ENCODE assay signal across 28 cellular contexts in genomic region chr13:48242677-48243076, GRCh38. TPM values are rescaled to one million over a fixed set of nuclear protein-coding genes. Genes with fewer than 3 reads are reported as not detected.
DNase-seq lines count a peak whose midpoint lies in the region; ATAC-seq, FAIRE-seq and TF ChIP-seq lines count a peak whose summit lies in the region.
"Had no signal": no experiment of that assay in that cellular context is flagged by ENCODE, and none has a peak within 500 bp of the region (broad histone marks: within the 10 kb centered on the region; RNA-seq: fewer than 3 reads in every experiment).

No MANE protein-coding gene starts in this region.

- H3K4me3 Mint-ChIP-seq in activated CD4-positive, alpha-beta T cell treated with anti-CD3 and anti-CD28 coated beads, Interleukin-2, amount 10 ng/mL, durations not matched to agents 7 days and 5 days: no peak overlapping the region
- no peak overlapping the region for H3K4me3 Mint-ChIP-seq in activated CD4-positive, alpha-beta T cell treated with anti-CD3 and anti-CD28 coated beads, Interleukin-2, amount 10 ng/mL, durations not matched to agents 24 days and 14 days
- H3K4me3 Mint-ChIP-seq in central memory CD8-positive, alpha-beta T cell: peak overlapping the region; percentile 3
- peak overlapping the region; percentile 33 for H3K4me3 Mint-ChIP-seq in natural killer cell treated with Interleukin-12 subunit alpha and Interleukin-12 subunit beta and Interleukin-15 and Interleukin-18, amount 100 ng/mL, for 72 hours
- H3K4me3 Mint-ChIP-seq in Calu3 (ENCODE audit: low read depth, unreplicated experiment): no peak overlapping the region
- H3K4me3 Mint-ChIP-seq: activated B cell treated with CpG ODN at 0.5 μM for 24 hours, CD14-positive monocyte, H9, type B pancreatic cell had no signal

- no peak for ATAC-seq in central memory CD8-positive, alpha-beta T cell (replicated peaks; ENCODE audit: extremely low read depth, poor library complexity, severe bottlenecking)
- no peak for ATAC-seq in natural killer cell treated with Interleukin-12 subunit alpha and Interleukin-12 subunit beta and Interleukin-15 and Interleukin-18, amount 100 ng/mL, for 72 hours
- no peak for ATAC-seq in GM18519 (IDR thresholded peaks at IDR 0.05; ENCODE audit: low FRiP score, unreplicated experiment)
- ATAC-seq: activated naive CD4-positive, alpha-beta T cell treated with anti-CD3 and anti-CD28 coated beads, Interleukin-2, amount 50 U/mL, for 72 hours; effector memory CD8-positive, alpha-beta T cell had no signal

- H3K36me3 ChIP-seq in HEK293 (ENCODE audit: control insufficient read depth in 2 of 2, insufficient read depth in 1 of 2, low read length in 2 of 2) (peaks cover 0 to 3% of the 10 kb centered on the region in 2 experiments; a peak in 2 of 3 replicates), small intestine (ENCODE audit: control insufficient read depth in 2 of 2, insufficient read depth in 2 of 2, low read length in 2 of 2) (peaks cover 1 to 2% of the 10 kb centered on the region in 2 donors)

- H3K36me3 Mint-ChIP-seq in activated CD4-positive, alpha-beta T cell treated with anti-CD3 and anti-CD28 coated beads, Interleukin-2, amount 10 ng/mL, durations not matched to agents 7 days and 5 days (ENCODE audit: low read depth): peaks cover 29% of the 10 kb centered on the region
- peaks cover 21% of the 10 kb centered on the region for H3K36me3 Mint-ChIP-seq in activated CD4-positive, alpha-beta T cell treated with anti-CD3 and anti-CD28 coated beads, Interleukin-2, amount 10 ng/mL, durations not matched to agents 24 days and 14 days (ENCODE audit: low read depth)
- H3K36me3 Mint-ChIP-seq in central memory CD8-positive, alpha-beta T cell (ENCODE audit: insufficient read depth): peaks cover 20% of the 10 kb centered on the region
- no peaks in the 10 kb centered on the region for H3K36me3 Mint-ChIP-seq in natural killer cell treated with Interleukin-12 subunit alpha and Interleukin-12 subunit beta and Interleukin-15 and Interleukin-18, amount 100 ng/mL, for 72 hours
- peaks cover 11% of the 10 kb centered on the region for H3K36me3 Mint-ChIP-seq in Calu3 (ENCODE audit: insufficient read depth, unreplicated experiment)

- no peaks in the 10 kb centered on the region for H3K27me3 ChIP-seq in small intestine (ENCODE audit: control insufficient read depth in 2 of 2, insufficient read depth in 2 of 2, low read length in 2 of 2)

- TF ChIP-seq CTCF in HEK293 (tag by site-specific recombination; IDR thresholded peaks at IDR 0.05) (no peak), Calu3 (IDR thresholded peaks at IDR 0.05; ENCODE audit: unreplicated experiment) (no peak)

- peaks cover 3% of the 10 kb centered on the region; the same call in 1 of the 2 replicates for H3K4me1 ChIP-seq in HEK293 (ENCODE audit: control insufficient read depth, insufficient read depth, low read length)
- peaks cover under 1 to 3% of the 10 kb centered on the region in 2 donors for H3K4me1 ChIP-seq in small intestine (ENCODE audit: control insufficient read depth in 2 of 2, insufficient read depth in 1 of 2, low read depth in 1 of 2, low read length in 1 of 2)

- no TSS peak for BruUV-seq in Calu3 (replicated peaks; lab: Mats Ljungman, UMichigan)

- H3K27ac ChIP-seq in HEK293 (ENCODE audit: extremely low read depth, low read depth, low read length): no peak overlapping the region
- H3K27ac ChIP-seq in small intestine (ENCODE audit: low read depth in 1 of 2, low read length in 1 of 2): no peak overlapping the region
- H3K27ac ChIP-seq: coronary artery, HL-60, KMS-11 had no signal

- H3K27ac Mint-ChIP-seq in activated CD4-positive, alpha-beta T cell treated with anti-CD3 and anti-CD28 coated beads, Interleukin-2, amount 10 ng/mL, durations not matched to agents 7 days and 5 days: peak overlapping the region; percentile 60
- H3K27ac Mint-ChIP-seq in activated CD4-positive, alpha-beta T cell treated with anti-CD3 and anti-CD28 coated beads, Interleukin-2, amount 10 ng/mL, durations not matched to agents 24 days and 14 days: no peak overlapping the region
- H3K27ac Mint-ChIP-seq in central memory CD8-positive, alpha-beta T cell (ENCODE audit: low read depth): peak overlapping the region; percentile 82
- peak overlapping the region; percentile 52 to 86 for H3K27ac Mint-ChIP-seq in natural killer cell treated with Interleukin-12 subunit alpha and Interleukin-12 subunit beta and Interleukin-15 and Interleukin-18, amount 100 ng/mL, for 72 hours
- no peak overlapping the region for H3K27ac Mint-ChIP-seq in Calu3 (ENCODE audit: unreplicated experiment)
- H3K27ac Mint-ChIP-seq: activated B cell treated with CpG ODN at 0.5 μM for 24 hours, H9, type B pancreatic cell had no signal

- H3K9me3 Mint-ChIP-seq in activated CD4-positive, alpha-beta T cell treated with anti-CD3 and anti-CD28 coated beads, Interleukin-2, amount 10 ng/mL, durations not matched to agents 7 days and 5 days: no peaks in the 10 kb centered on the region
- no peaks in the 10 kb centered on the region for H3K9me3 Mint-ChIP-seq in activated CD4-positive, alpha-beta T cell treated with anti-CD3 and anti-CD28 coated beads, Interleukin-2, amount 10 ng/mL, durations not matched to agents 24 days and 14 days
- H3K9me3 Mint-ChIP-seq in central memory CD8-positive, alpha-beta T cell: no peaks in the 10 kb centered on the region
- no peaks in the 10 kb centered on the region for H3K9me3 Mint-ChIP-seq in natural killer cell treated with Interleukin-12 subunit alpha and Interleukin-12 subunit beta and Interleukin-15 and Interleukin-18, amount 100 ng/mL, for 72 hours
- no peaks in the 10 kb centered on the region for H3K9me3 Mint-ChIP-seq in Calu3 (ENCODE audit: low read depth, unreplicated experiment)
- H3K9me3 Mint-ChIP-seq: activated B cell treated with CpG ODN at 0.5 μM for 24 hours; activated naive CD4-positive, alpha-beta T cell treated with anti-CD3 and anti-CD28 coated beads, Interleukin-2, amount 50 U/mL, for 72 hours; CD14-positive monocyte; effector memory CD8-positive, alpha-beta T cell; H9; type B pancreatic cell had no signal

- POLR2A ChIA-PET in activated CD4-positive, alpha-beta T cell treated with anti-CD3 and anti-CD28 coated beads, Interleukin-2, amount 10 ng/mL, durations not matched to agents 7 days and 5 days (lab: Charles Lee): no interaction called here
- POLR2A ChIA-PET in HEK293 (lab: Yijun Ruan, JAX): interaction anchor here (1.3 kb wide), 1 partner anchor 10 kb away, joined by 3 read pairs; the partner anchor contains the start of gene ITM2B

- WGBS in small intestine, 3 donors: 42 to 54% (median 53%) methylated on average over 1 of the region's 1 CpG

- DNase-seq in activated CD4-positive, alpha-beta T cell treated with anti-CD3 and anti-CD28 coated beads, Interleukin-2, amount 10 ng/mL, durations not matched to agents 7 days and 5 days: no peak
- DNase-seq in activated CD4-positive, alpha-beta T cell treated with anti-CD3 and anti-CD28 coated beads, Interleukin-2, amount 10 ng/mL, durations not matched to agents 24 days and 14 days: no peak
- no peak for DNase-seq in central memory CD8-positive, alpha-beta T cell (ENCODE audit: low spot score in 2 of 2)
- no peak for DNase-seq in natural killer cell treated with Interleukin-12 subunit alpha and Interleukin-12 subunit beta and Interleukin-15 and Interleukin-18, amount 100 ng/mL, for 72 hours (ENCODE audit: low spot score)
- no peak for DNase-seq in small intestine
- no peak for DNase-seq in Calu3
- DNase-seq: activated B cell treated with CpG ODN at 0.5 μM for 24 hours; effector memory CD8-positive, alpha-beta T cell; erythroblast; H9; MM.1S; NCI-H1417; NCI-H2081; NCI-H2227 treated with DMSO at 0.1 percent for 48 hours; NCI-H526; OCI-M1; stimulated activated CD4-positive, alpha-beta T cell treated with anti-CD3 and anti-CD28 coated beads, Interleukin-4, amount 100 ng/mL, for 24 hours; T-helper 1 cell had no signal

- H3K9me3 ChIP-seq in HEK293 (ENCODE audit: control insufficient read depth, insufficient read depth, low read depth, low read length): no peaks in the 10 kb centered on the region
- H3K9me3 ChIP-seq in small intestine (ENCODE audit: control insufficient read depth, low read depth): no peaks in the 10 kb centered on the region

- no peak overlapping the region for H3K4me3 ChIP-seq in HEK293 (ENCODE audit: low read depth, low read length)
- H3K4me3 ChIP-seq in small intestine (ENCODE audit: low read depth in 1 of 2, low read length in 2 of 2): no peak overlapping the region
- H3K4me3 ChIP-seq: coronary artery had no signal

- no peaks in the 10 kb centered on the region for H3K27me3 Mint-ChIP-seq in activated CD4-positive, alpha-beta T cell treated with anti-CD3 and anti-CD28 coated beads, Interleukin-2, amount 10 ng/mL, durations not matched to agents 7 days and 5 days
- no peaks in the 10 kb centered on the region for H3K27me3 Mint-ChIP-seq in activated CD4-positive, alpha-beta T cell treated with anti-CD3 and anti-CD28 coated beads, Interleukin-2, amount 10 ng/mL, durations not matched to agents 24 days and 14 days
- H3K27me3 Mint-ChIP-seq in central memory CD8-positive, alpha-beta T cell: no peaks in the 10 kb centered on the region
- H3K27me3 Mint-ChIP-seq in natural killer cell treated with Interleukin-12 subunit alpha and Interleukin-12 subunit beta and Interleukin-15 and Interleukin-18, amount 100 ng/mL, for 72 hours: no peaks in the 10 kb centered on the region
- H3K27me3 Mint-ChIP-seq in Calu3 (ENCODE audit: unreplicated experiment): no peaks in the 10 kb centered on the region
- H3K27me3 Mint-ChIP-seq: activated B cell treated with CpG ODN at 0.5 μM for 24 hours; effector memory CD8-positive, alpha-beta T cell; type B pancreatic cell had no signal

- no peak for FAIRE-seq in small intestine (lab: Jason Lieb, UNC)
- FAIRE-seq: GM12891, keratinocyte had no signal

- peaks cover 26% of the 10 kb centered on the region for H3K4me1 Mint-ChIP-seq in activated CD4-positive, alpha-beta T cell treated with anti-CD3 and anti-CD28 coated beads, Interleukin-2, amount 10 ng/mL, durations not matched to agents 7 days and 5 days
- H3K4me1 Mint-ChIP-seq in activated CD4-positive, alpha-beta T cell treated with anti-CD3 and anti-CD28 coated beads, Interleukin-2, amount 10 ng/mL, durations not matched to agents 24 days and 14 days: peaks cover 15% of the 10 kb centered on the region
- peaks cover 43% of the 10 kb centered on the region for H3K4me1 Mint-ChIP-seq in central memory CD8-positive, alpha-beta T cell
- H3K4me1 Mint-ChIP-seq in natural killer cell treated with Interleukin-12 subunit alpha and Interleukin-12 subunit beta and Interleukin-15 and Interleukin-18, amount 100 ng/mL, for 72 hours (ENCODE audit: low read depth in 2 of 2): peaks cover 24 to 37% of the 10 kb centered on the region in 2 donors
- H3K4me1 Mint-ChIP-seq in Calu3 (ENCODE audit: low read depth, unreplicated experiment): peaks cover 12% of the 10 kb centered on the region

- intact Hi-C loops in activated CD4-positive, alpha-beta T cell treated with anti-CD3 and anti-CD28 coated beads, Interleukin-2, amount 10 ng/mL, durations not matched to agents 24 days and 14 days (cut with micrococcal nuclease): no loop called here
- intact Hi-C loops in Calu3 (cut with micrococcal nuclease; ENCODE audit: unreplicated experiment): no loop called here

- CTCF ChIA-PET in activated CD4-positive, alpha-beta T cell treated with anti-CD3 and anti-CD28 coated beads, Interleukin-2, amount 10 ng/mL, durations not matched to agents 7 days and 5 days (lab: Charles Lee): no interaction called here
- CTCF ChIA-PET in HEK293 (lab: Yijun Ruan, JAX) (no interaction called here), Calu3 (lab: Charles Lee) (no interaction called here)

RNA-seq across cellular contexts. Expression of gene ITM2B, which starts 9.7 kb away (rescaled TPM):
- total RNA-seq in activated CD4-positive, alpha-beta T cell treated with anti-CD3 and anti-CD28 coated beads, Interleukin-2, amount 10 ng/mL, durations not matched to agents 7 days and 5 days: 100 to 1,000 TPM; 259 to 317 TPM
- total RNA-seq in activated CD4-positive, alpha-beta T cell treated with anti-CD3 and anti-CD28 coated beads, Interleukin-2, amount 10 ng/mL, durations not matched to agents 24 days and 14 days: 51.7 and 53.1 TPM in 2 replicates
- 100 to 1,000 TPM in 1 of 2 donors, 10 to 100 TPM in 1; 97.0 to 166 TPM for total RNA-seq in natural killer cell treated with Interleukin-12 subunit alpha and Interleukin-12 subunit beta and Interleukin-15 and Interleukin-18, amount 100 ng/mL, for 72 hours
- 100 to 1,000 TPM; 288 to 437 (median 349) TPM for polyA plus RNA-seq in small intestine
- total RNA-seq in Calu3 (2022): 357 and 362 TPM in 2 replicates

Comparison
In these comparisons a context has a peak if more than half of its experiments do, and no peak if none do; other contexts are left out.
1. H3K27ac Mint-ChIP-seq: peak in activated CD4-positive, alpha-beta T cell treated with anti-CD3 and anti-CD28 coated beads, Interleukin-2, amount 10 ng/mL, durations not matched to agents 7 days and 5 days (single experiment), central memory CD8-positive, alpha-beta T cell (single experiment) and natural killer cell treated with Interleukin-12 subunit alpha and Interleukin-12 subunit beta and Interleukin-15 and Interleukin-18, amount 100 ng/mL, for 72 hours (2 of 2); none in activated CD4-positive, alpha-beta T cell treated with anti-CD3 and anti-CD28 coated beads, Interleukin-2, amount 10 ng/mL, durations not matched to agents 24 days and 14 days (single experiment) and Calu3 (single experiment).
2. H3K4me3 Mint-ChIP-seq: peak in central memory CD8-positive, alpha-beta T cell (single experiment) and natural killer cell treated with Interleukin-12 subunit alpha and Interleukin-12 subunit beta and Interleukin-15 and Interleukin-18, amount 100 ng/mL, for 72 hours (single experiment); none in activated CD4-positive, alpha-beta T cell treated with anti-CD3 and anti-CD28 coated beads, Interleukin-2, amount 10 ng/mL, durations not matched to agents 7 days and 5 days (single experiment), activated CD4-positive, alpha-beta T cell treated with anti-CD3 and anti-CD28 coated beads, Interleukin-2, amount 10 ng/mL, durations not matched to agents 24 days and 14 days (single experiment) and Calu3 (single experiment).